Comparison of ENCODE assay signal across 8 cellular contexts in genomic region chr17:64343833-64344637, GRCh38. TPM values are rescaled to one million over a fixed set of nuclear protein-coding genes. Genes with fewer than 3 reads are reported as not detected.
DNase-seq lines count a peak whose midpoint lies in the region; ATAC-seq, FAIRE-seq and TF ChIP-seq lines count a peak whose summit lies in the region.

No MANE protein-coding gene starts in this region.

- H3K4me1 ChIP-seq in astrocyte (ENCODE audit: insufficient read depth, low read length) (peaks cover 12% of the 10 kb centered on the region), skeletal muscle satellite cell (ENCODE audit: control insufficient read depth, insufficient read depth, low read length) (peaks cover 13% of the 10 kb centered on the region)

- H3K4me2 ChIP-seq in astrocyte (ENCODE audit: low read length) (peak overlapping the region; percentile 19), skeletal muscle satellite cell (ENCODE audit: low read length) (peak overlapping the region; percentile 51)

- H3K9me3 Mint-ChIP-seq in astrocyte (ENCODE audit: unreplicated experiment): peaks cover 1% of the 10 kb centered on the region

- H4K20me1 ChIP-seq in astrocyte (ENCODE audit: insufficient read depth, low read length): no peaks in the 10 kb centered on the region

- peak; percentile 30 for DNase-seq in GM04503 (ENCODE audit: low read depth)
- peak; percentile 94 for DNase-seq in NCI-H2196 (lab: John Stamatoyannopoulos, UW; ENCODE audit: unreplicated experiment)
- peak; percentile 93 for DNase-seq in astrocyte (ENCODE audit: low read depth)
- DNase-seq in hepatic stellate cell (ENCODE audit: low spot score): peak; percentile 37
- DNase-seq in LoVo (ENCODE audit: low spot score): no peak
- no peak for DNase-seq in GM13977 (ENCODE audit: low spot score)

- H3K27me3 ChIP-seq in astrocyte (ENCODE audit: insufficient read depth, low read length) (peaks cover 8% of the 10 kb centered on the region), skeletal muscle satellite cell (ENCODE audit: control insufficient read depth, insufficient read depth, low read length) (peaks cover 4% of the 10 kb centered on the region)

- H3K9ac ChIP-seq in astrocyte (ENCODE audit: low read length): no peak overlapping the region
- H3K9ac ChIP-seq in skeletal muscle satellite cell (ENCODE audit: low read depth, low read length): no peak overlapping the region

- no peak for TF ChIP-seq CTCF in astrocyte (IDR thresholded peaks at IDR 0.05; ENCODE audit: insufficient read depth, low read depth, low read length)
- no peak for TF ChIP-seq CTCF in GM13977 (IDR thresholded peaks at IDR 0.05; ENCODE audit: extremely low read depth, insufficient read depth, missing control alignments)

- no peak overlapping the region for H3K27ac Mint-ChIP-seq in astrocyte (ENCODE audit: unreplicated experiment)

- no peaks in the 10 kb centered on the region for H3K79me2 ChIP-seq in astrocyte (ENCODE audit: insufficient read depth, low read length)

- in situ Hi-C loops in GM13977 (cut with MboI; ENCODE audit: low pct_unique_long_range_greater_than_20kb, low sequenced_read_pairs, unreplicated experiment): no loop called here

- H3K27ac ChIP-seq in astrocyte (ENCODE audit: low read depth, low read length): no peak overlapping the region

- ATAC-seq in HG03442 (IDR thresholded peaks at IDR 0.05; ENCODE audit: unreplicated experiment): no peak

- H2AFZ ChIP-seq in astrocyte (ENCODE audit: low read depth, low read length): peak overlapping the region; percentile 5

- no peak for FAIRE-seq in astrocyte (lab: Jason Lieb, UNC)

- H3K36me3 ChIP-seq in astrocyte (ENCODE audit: insufficient read depth, low read length) (no peaks in the 10 kb centered on the region), skeletal muscle satellite cell (ENCODE audit: insufficient read depth, low read length) (no peaks in the 10 kb centered on the region)

- H3K4me1 Mint-ChIP-seq in astrocyte (ENCODE audit: low read depth, unreplicated experiment): peaks cover 10% of the 10 kb centered on the region

- H3K36me3 Mint-ChIP-seq in astrocyte (ENCODE audit: low read depth, unreplicated experiment): no peaks in the 10 kb centered on the region

- H3K9me3 ChIP-seq in astrocyte (ENCODE audit: insufficient read depth, low read depth, low read length) (no peaks in the 10 kb centered on the region), skeletal muscle satellite cell (replicated peaks; ENCODE audit: low read length) (no peaks in the 10 kb centered on the region)

- peaks cover 14% of the 10 kb centered on the region for H3K27me3 Mint-ChIP-seq in astrocyte (ENCODE audit: low read depth, unreplicated experiment)

- no peak overlapping the region for H3K4me3 ChIP-seq in astrocyte (ENCODE audit: insufficient read depth, low read depth, low read length)
- peak overlapping the region; percentile 15 for H3K4me3 ChIP-seq in skeletal muscle satellite cell (ENCODE audit: low read length)

- no peak overlapping the region for H3K4me3 Mint-ChIP-seq in astrocyte (ENCODE audit: unreplicated experiment)

RNA-seq across cellular contexts. Expression of gene PECAM1, which starts 46.6 kb away (rescaled TPM):
- 0.02 and 0.05 TPM in 2 replicates for total RNA-seq in astrocyte
- total RNA-seq in skeletal muscle satellite cell (2012; rRNA removed): 0.25 and 0.44 TPM in 2 replicates

Comparison
In these comparisons a context has a peak if more than half of its experiments do, and no peak if none do; other contexts are left out.
1. DNase-seq: peak in GM04503 (single experiment), NCI-H2196 (single experiment), astrocyte (single experiment) and hepatic stellate cell (single experiment); none in LoVo (single experiment) and GM13977 (single experiment).